In the genomic region with DNA sequence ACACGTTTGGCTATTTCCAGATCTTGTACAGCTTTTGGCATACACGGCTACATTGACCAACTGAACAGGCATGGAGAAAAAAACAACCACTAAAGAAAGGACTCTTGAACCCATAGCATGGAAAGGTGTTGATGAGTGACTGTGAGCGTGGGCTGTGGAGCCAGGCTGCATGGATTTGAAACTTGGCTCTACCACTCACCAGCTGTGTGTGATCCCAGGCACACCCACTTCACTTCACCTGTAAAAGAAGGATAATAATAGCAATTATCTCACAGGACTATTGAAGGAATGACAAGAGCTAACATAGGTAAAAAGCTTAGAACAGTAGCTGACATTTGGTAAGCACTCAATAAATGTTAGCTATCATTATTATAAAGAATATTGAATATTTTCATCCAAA, we compare ENCODE assay signal across 27 cellular contexts.
"Had no signal": no experiment of that assay in that cellular context is flagged by ENCODE, and none has a peak within 500 bp of the region (broad histone marks: within the 10 kb centered on the region; RNA-seq: fewer than 3 reads in every experiment).

No MANE protein-coding gene starts in this region.

- H3K4me3 Mint-ChIP-seq: activated T-cell treated with anti-CD3 and anti-CD28 coated beads, Interleukin-2, amount 50 U/mL, for 24 hours; central memory CD8-positive, alpha-beta T cell; dendritic cell treated with granulocyte-macrophage colony-stimulating factor and Interleukin-4, amounts not matched to agents 40 ng/mL and 50 ng/mL, for 4 days; endodermal cell; immature natural killer cell; mesothelial cell of epicardium; naive B cell; nephron progenitor cell; stimulated activated naive B cell treated with anti-CD40 and anti-IgM and Interleukin-4, amounts not matched to agents 10 μg/mL and 1 μg/mL and 100 μg/mL, for 72 hours had no signal

- H3K36me3 ChIP-seq: stomach, thyroid gland, upper lobe of left lung had no signal

- H3K27me3 Mint-ChIP-seq: dendritic cell treated with granulocyte-macrophage colony-stimulating factor and Interleukin-4, amounts not matched to agents 40 ng/mL and 50 ng/mL, for 4 days had no signal

- FAIRE-seq: bronchial epithelial cell, kidney, TTC549 had no signal

- H3K4me1 Mint-ChIP-seq: central memory CD8-positive, alpha-beta T cell; immature natural killer cell; mesothelial cell of epicardium; naive B cell; nephron progenitor cell; stimulated activated naive B cell treated with anti-CD40 and anti-IgM and Interleukin-4, amounts not matched to agents 10 μg/mL and 1 μg/mL and 100 μg/mL, for 72 hours had no signal

- H3K4me1 ChIP-seq: thyroid gland had no signal

- H3K27me3 ChIP-seq: stomach, thyroid gland, upper lobe of left lung had no signal

- H3K27ac ChIP-seq: thyroid gland, upper lobe of left lung had no signal

- DNase-seq: activated CD4-positive, alpha-beta T cell treated with anti-CD3 and anti-CD28 coated beads for 4 hours; activated CD4-positive, alpha-beta T cell treated with anti-CD3 and anti-CD28 coated beads, Interleukin-2, amount 50 U/mL, for 48 hours; activated CD8-positive, alpha-beta memory T cell treated with anti-CD3 and anti-CD28 coated beads, Interleukin-2, amount 50 U/mL, for 48 hours; activated naive CD4-positive, alpha-beta T cell; activated T-cell treated with anti-CD3 and anti-CD28 coated beads, Interleukin-2, amount 50 U/mL, for 24 hours; endodermal cell; foreskin fibroblast; hypothalamus; immature natural killer cell; kidney; naive B cell; nephron progenitor cell; right cardiac atrium; stimulated activated CD4-positive, alpha-beta T cell treated with anti-CD3 and anti-CD28 coated beads, Interleukin-15, amount 100 ng/mL, for 24 hours; stimulated activated CD4-positive, alpha-beta T cell treated with anti-CD3 and anti-CD28 coated beads, Interleukin-2, amount 100 ng/mL, for 24 hours; stimulated activated naive B cell treated with anti-CD40 and anti-IgM and Interleukin-4, amounts not matched to agents 10 μg/mL and 1 μg/mL and 100 μg/mL, for 72 hours; stomach; T-helper 9 cell; thyroid gland; upper lobe of left lung had no signal

- H3K9me3 ChIP-seq: stomach, thyroid gland, upper lobe of left lung had no signal

- H3K36me3 Mint-ChIP-seq: activated naive CD4-positive, alpha-beta T cell treated with anti-CD3 and anti-CD28 coated beads, Interleukin-2, amount 50 U/mL, for 72 hours; mesothelial cell of epicardium; naive B cell; stimulated activated naive B cell treated with anti-CD40 and anti-IgM and Interleukin-4, amounts not matched to agents 10 μg/mL and 1 μg/mL and 100 μg/mL, for 72 hours had no signal

- ATAC-seq: activated naive CD4-positive, alpha-beta T cell treated with anti-CD3 and anti-CD28 coated beads, Interleukin-2, amount 50 U/mL, for 72 hours; esophagus mucosa; stimulated activated naive B cell treated with anti-CD40 and anti-IgM and Interleukin-4, amounts not matched to agents 10 μg/mL and 1 μg/mL and 100 μg/mL, for 72 hours had no signal

- H3K9me3 Mint-ChIP-seq: activated naive CD4-positive, alpha-beta T cell treated with anti-CD3 and anti-CD28 coated beads, Interleukin-2, amount 50 U/mL, for 72 hours; activated T-cell treated with anti-CD3 and anti-CD28 coated beads, Interleukin-2, amount 50 U/mL, for 24 hours; central memory CD8-positive, alpha-beta T cell; dendritic cell treated with granulocyte-macrophage colony-stimulating factor and Interleukin-4, amounts not matched to agents 40 ng/mL and 50 ng/mL, for 4 days; mesothelial cell of epicardium; nephron progenitor cell had no signal

- H3K27ac Mint-ChIP-seq: activated naive CD4-positive, alpha-beta T cell treated with anti-CD3 and anti-CD28 coated beads, Interleukin-2, amount 50 U/mL, for 72 hours; activated T-cell treated with anti-CD3 and anti-CD28 coated beads, Interleukin-2, amount 50 U/mL, for 24 hours; dendritic cell treated with granulocyte-macrophage colony-stimulating factor and Interleukin-4, amounts not matched to agents 40 ng/mL and 50 ng/mL, for 4 days; endodermal cell; immature natural killer cell; mesothelial cell of epicardium; naive B cell; nephron progenitor cell had no signal

- H3K4me3 ChIP-seq: stomach, thyroid gland, upper lobe of left lung had no signal
